21 cellular contexts compared by ENCODE assay signal in the genomic region with DNA sequence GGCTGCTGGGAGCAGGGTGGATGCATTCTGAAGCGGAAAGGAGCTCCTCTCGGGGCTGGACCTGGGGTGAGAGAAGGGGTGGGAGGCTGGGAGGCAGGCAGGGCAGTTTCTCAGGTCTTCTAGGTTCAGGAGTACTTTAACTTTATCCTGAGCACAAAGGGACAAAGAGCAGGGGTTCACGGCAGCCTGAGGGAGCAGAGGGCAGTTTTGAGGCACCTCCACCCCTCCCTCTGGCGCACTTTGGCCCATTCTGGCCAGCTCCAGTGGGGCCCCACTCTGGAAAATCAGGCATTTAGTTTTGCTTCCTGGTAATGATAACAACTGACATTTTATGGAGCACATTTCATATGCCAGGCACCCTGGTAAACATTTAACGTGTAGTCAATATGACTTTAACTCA. TPM values are rescaled to one million over a fixed set of nuclear protein-coding genes. Genes with fewer than 3 reads are reported as not detected.
DNase-seq lines count a peak whose midpoint lies in the region; ATAC-seq, FAIRE-seq and TF ChIP-seq lines count a peak whose summit lies in the region.
"Had no signal": no experiment of that assay in that cellular context is flagged by ENCODE, and none has a peak within 500 bp of the region (broad histone marks: within the 10 kb centered on the region; RNA-seq: fewer than 3 reads in every experiment).

No MANE protein-coding gene starts in this region.

- H2BK15ac ChIP-seq in mesendoderm (replicated peaks; ENCODE audit: low read depth): no peak overlapping the region

- no peak overlapping the region for H2AFZ ChIP-seq in HepG2 (ENCODE audit: low read length)

- H3K27ac ChIP-seq in HepG2 (ENCODE audit: extremely low read length, insufficient read depth, low read length) (no peak overlapping the region), right lobe of liver (no peak overlapping the region), colonic mucosa (peak overlapping the region; percentile 72), mesendoderm (ENCODE audit: low read depth, low read length) (no peak overlapping the region), transverse colon (peak overlapping the region; percentile 80 to 84 (median 82))

- H3K4me1 ChIP-seq in HepG2 (ENCODE audit: insufficient read depth, low read length) (peaks cover 43% of the 10 kb centered on the region), right lobe of liver (peaks cover 0 to 14% (median 0%) of the 10 kb centered on the region in 4 donors), colonic mucosa (peaks cover 4% of the 10 kb centered on the region), mesendoderm (ENCODE audit: control insufficient read depth, low read depth, low read length) (peaks cover 9% of the 10 kb centered on the region), transverse colon (peaks cover 6 to 49% (median 28%) of the 10 kb centered on the region in 4 donors)

- in situ Hi-C loops in HepG2 (cut with HindIII; ENCODE audit: extremely low pct_ligation_motif_present, low pct_unique_long_range_greater_than_20kb) (loop anchor here (5.0 to 10.0 kb wide), 3 partner anchors 112 to 305 kb away; no protein-coding TSS in a partner anchor), transverse colon (cut with MboI; ENCODE audit: low pct_ligation_motif_present in 1 of 4, low pct_unique_long_range_greater_than_20kb in 1 of 4, low sequenced_read_pairs in 3 of 4) (loop anchor here in 3 of 4 donors (5.0 to 25.0 kb wide), 5 partner anchors 172 to 305 kb away; no protein-coding TSS in a partner anchor)

- H3K4me2 ChIP-seq in HepG2 (ENCODE audit: low read depth, low read length): no peak overlapping the region
- H3K4me2 ChIP-seq in mesendoderm (ENCODE audit: low read length): no peak overlapping the region

- H3K9ac ChIP-seq in HepG2 (ENCODE audit: insufficient read depth, low read depth, low read length): no peak overlapping the region
- peak overlapping the region in 1 of 2 donors; percentile 63 for H3K9ac ChIP-seq in colonic mucosa (ENCODE audit: low read depth in 2 of 2, low read length in 2 of 2)
- H3K9ac ChIP-seq in mesendoderm (ENCODE audit: low read length): no peak overlapping the region

- H2AK5ac ChIP-seq in mesendoderm (ENCODE audit: low read length): no peak overlapping the region

- no peak for DNase-seq in HepG2 (ENCODE audit: low spot score)
- no peak for DNase-seq in right lobe of liver
- DNase-seq in colonic mucosa: peak; percentile 82
- DNase-seq in mesendoderm: no peak
- peak; percentile 63 for DNase-seq in transverse colon
- DNase-seq in GM12891 (ENCODE audit: insufficient read length, low spot score): no peak
- DNase-seq: 8988T; BE2C; Calu3; CD4-positive, alpha-beta memory T cell; GOT3; HFFc6; Kasumi-1; NCI-H1105; NCI-H1694; NCI-H2107; NCI-H2227 treated with DMSO at 0.1 percent for 48 hours; NCI-H524 treated with DMSO at 0.1 percent for 48 hours had no signal

- ATAC-seq in HepG2 (no peak), right lobe of liver (no peak), GM18870 (IDR thresholded peaks at IDR 0.05; ENCODE audit: unreplicated experiment) (no peak), GM19023 (IDR thresholded peaks at IDR 0.05; ENCODE audit: unreplicated experiment) (no peak)
- ATAC-seq: Right ventricle myocardium inferior had no signal

- H3K79me2 ChIP-seq in HepG2 (ENCODE audit: insufficient read depth, low read length) (no peaks in the 10 kb centered on the region), mesendoderm (ENCODE audit: control insufficient read depth, insufficient read depth, low read length) (no peaks in the 10 kb centered on the region)

- no peak overlapping the region for H3K4me3 ChIP-seq in HepG2 (replicated peaks in 1 of 3; ENCODE audit: insufficient read depth in 1 of 3, low read depth in 2 of 3, low read length in 3 of 3)
- H3K4me3 ChIP-seq in right lobe of liver: no peak overlapping the region
- H3K4me3 ChIP-seq in colonic mucosa: no peak overlapping the region
- H3K4me3 ChIP-seq in mesendoderm (ENCODE audit: low read length): no peak overlapping the region
- H3K4me3 ChIP-seq in transverse colon: no peak overlapping the region

- H3K36me3 ChIP-seq in HepG2 (replicated peaks in 1 of 2; ENCODE audit: control insufficient read depth in 1 of 2, insufficient read depth in 2 of 2, low read length in 2 of 2): no peaks in the 10 kb centered on the region
- no peaks in the 10 kb centered on the region for H3K36me3 ChIP-seq in right lobe of liver
- H3K36me3 ChIP-seq in colonic mucosa: no peaks in the 10 kb centered on the region
- H3K36me3 ChIP-seq in mesendoderm (ENCODE audit: control insufficient read depth, insufficient read depth, low read length): no peaks in the 10 kb centered on the region
- H3K36me3 ChIP-seq in transverse colon: no peaks in the 10 kb centered on the region
- H3K36me3 ChIP-seq: BE2C had no signal

- CTCF ChIA-PET in HepG2 (lab: Yijun Ruan, JAX; ENCODE audit: low intra/inter-chr PET ratio, low total read pairs): no interaction called here

- H3K56ac ChIP-seq in mesendoderm (ENCODE audit: low read length): no peak overlapping the region

- TF ChIP-seq CTCF in HepG2 (CRISPR knock-in tag; IDR thresholded peaks at IDR 0.05): no peak
- TF ChIP-seq CTCF in right lobe of liver (IDR thresholded peaks at IDR 0.05): no peak
- TF ChIP-seq CTCF in colonic mucosa (IDR thresholded peaks at IDR 0.05): no peak
- TF ChIP-seq CTCF in transverse colon (IDR thresholded peaks at IDR 0.05): no peak

- H3K4ac ChIP-seq in mesendoderm (ENCODE audit: low read depth, low read length): no peak overlapping the region

- H4K20me1 ChIP-seq in HepG2 (ENCODE audit: insufficient read depth, low read length): no peaks in the 10 kb centered on the region

- H4K8ac ChIP-seq in mesendoderm (ENCODE audit: low read depth, low read length): no peak overlapping the region

- TF ChIP-seq EP300 in HepG2 (IDR thresholded peaks at IDR 0.05; ENCODE audit: low read depth in 2 of 2, low read length in 2 of 2) (no peak), HepG2 (CRISPR knock-in tag; IDR thresholded peaks at IDR 0.05; ENCODE audit: borderline replicate concordance) (no peak), transverse colon (IDR thresholded peaks at IDR 0.05; ENCODE audit: low read depth) (no peak)

- peaks cover 11% of the 10 kb centered on the region for H3K9me3 ChIP-seq in HepG2 (ENCODE audit: low read length)
- H3K9me3 ChIP-seq in right lobe of liver: no peaks in the 10 kb centered on the region
- no peaks in the 10 kb centered on the region for H3K9me3 ChIP-seq in colonic mucosa
- peaks cover 0 to 3% of the 10 kb centered on the region in 2 donors for H3K9me3 ChIP-seq in transverse colon
- H3K9me3 ChIP-seq: BE2C had no signal

- intact Hi-C loops in HepG2 (cut with micrococcal nuclease; ENCODE audit: unreplicated experiment): loop anchor here (5.0 kb wide), 2 partner anchors 162 to 307 kb away; no protein-coding TSS in a partner anchor
- intact Hi-C loops in right lobe of liver (cut with DNase I): loop anchor here in 1 of 2 donors (10.0 kb wide), 1 partner anchor 115 kb away; no protein-coding TSS in a partner anchor
- intact Hi-C loops in colonic mucosa (cut with DNase I): loop anchor here (5.0 kb wide), 3 partner anchors 53 to 307 kb away; a partner anchor contains a TSS
- intact Hi-C loops in transverse colon (cut with DNase I; ENCODE audit: low total_unique reads): loop anchor here (5.0 kb wide), 2 partner anchors 182 to 307 kb away; no protein-coding TSS in a partner anchor

- H3K27me3 ChIP-seq in HepG2 (ENCODE audit: control insufficient read depth in 1 of 2, insufficient read depth in 2 of 2, low read length in 2 of 2) (peaks cover 0 to 16% of the 10 kb centered on the region in 2 experiments; a peak in 3 of 5 replicates), right lobe of liver (no peaks in the 10 kb centered on the region), colonic mucosa (no peaks in the 10 kb centered on the region), mesendoderm (ENCODE audit: insufficient read depth, low read length, poor library complexity) (no peaks in the 10 kb centered on the region), transverse colon (no peaks in the 10 kb centered on the region)
- H3K27me3 ChIP-seq: BE2C had no signal

- no peak overlapping the region for H2BK5ac ChIP-seq in mesendoderm (ENCODE audit: low read length)

- TF ChIP-seq RAD21 in HepG2 (CRISPR knock-in tag; IDR thresholded peaks at IDR 0.05): no peak

- peak overlapping the region; percentile 30 for H3K18ac ChIP-seq in mesendoderm (ENCODE audit: low read length)

- POLR2A ChIA-PET in HepG2 (lab: Yijun Ruan, JAX): interaction anchor here (1.6 kb wide), 1 partner anchor 54 kb away, joined by 5 read pairs; a partner anchor contains a TSS

- no TSS peak for BruUV-seq in HepG2 (replicated peaks; lab: Mats Ljungman, UMichigan)

- no peak overlapping the region for H4K5ac ChIP-seq in mesendoderm (ENCODE audit: low read length)

- H3K23ac ChIP-seq in mesendoderm (ENCODE audit: low read length): no peak overlapping the region

- no peak overlapping the region for H2BK120ac ChIP-seq in mesendoderm (ENCODE audit: low read depth, low read length)

- TF ChIP-seq POLR2A in HepG2 (IDR thresholded peaks at IDR 0.05; ENCODE audit: insufficient read depth in 1 of 2, low read depth in 2 of 2, low read length in 2 of 2): no peak
- TF ChIP-seq POLR2A in right lobe of liver (IDR thresholded peaks at IDR 0.05): no peak
- TF ChIP-seq POLR2A in transverse colon (IDR thresholded peaks at IDR 0.05): no peak
- TF ChIP-seq POLR2A in GM12891 (IDR thresholded peaks at IDR 0.05; ENCODE audit: low read depth, low read length): no peak

- WGBS in HepG2 (ENCODE audit: low lambda C conversion rate): 31% methylated on average over 5 of the region's 5 CpGs
- 52% methylated on average over 2 of the region's 5 CpGs for WGBS in right lobe of liver (ENCODE audit: insufficient coverage, low coverage, low lambda C conversion rate, missing lambda C conversion rate)
- no CpG with 5 or more reads among the region's 5 CpGs for WGBS in mesendoderm (ENCODE audit: extremely low coverage, insufficient coverage, low lambda C conversion rate)
- WGBS in transverse colon (ENCODE audit: low coverage in 1 of 2), 2 donors: 64 to 73% methylated on average over 1 to 5 of the region's 5 CpGs

- H3K79me1 ChIP-seq in mesendoderm (ENCODE audit: low read length): no peaks in the 10 kb centered on the region

- no peak for FAIRE-seq in HepG2 (lab: Jason Lieb, UNC)
- no peak for FAIRE-seq in GM12891 (lab: Jason Lieb, UNC)

RNA-seq across cellular contexts. Expression of a gene that starts 14.3 kb away (rescaled TPM):
- 0.24 TPM in 1 of 2 replicates, not detected in the other for total RNA-seq in HepG2 (2016; rRNA removed; fragmentation: Illumina TruSeq; extraction: Trizol)
- 0.18 TPM in 1 of 2 replicates, not detected in the other for total RNA-seq in HepG2 (2016; cell fraction: cytosol; rRNA removed; fragmentation: Illumina TruSeq; extraction: Trizol; ENCODE audit: low read depth)
- 0.13 and 0.24 TPM in 2 replicates for total RNA-seq in HepG2 (2016; cell fraction: insoluble cytoplasmic fraction; rRNA removed; fragmentation: Illumina TruSeq; extraction: Trizol)
- total RNA-seq in HepG2 (2016; cell fraction: membrane; rRNA removed; fragmentation: Illumina TruSeq; extraction: Trizol): 0.07 and 0.19 TPM in 2 replicates
- total RNA-seq in HepG2 (2016; cell fraction: nucleus; rRNA removed; fragmentation: Illumina TruSeq; extraction: Trizol): 0.28 and 0.59 TPM in 2 replicates
- 0.04 and 0.12 TPM in 2 replicates for polyA plus RNA-seq in HepG2 (2011; rRNA removed)
- polyA plus RNA-seq in HepG2 (2011; cell fraction: cytosol; rRNA removed): 0.12 and 0.30 TPM in 2 replicates
- 0.21 and 0.24 TPM in 2 replicates for polyA plus RNA-seq in HepG2 (2011; cell fraction: nucleus; rRNA removed)
- polyA plus RNA-seq in HepG2 (2012): 0.07 TPM in 1 of 2 replicates, not detected in the other
- 0.03 and 0.06 TPM in 2 replicates for polyA plus RNA-seq in HepG2 (2016; cell fraction: cytosol; fragmentation: Illumina TruSeq; extraction: Trizol; ENCODE audit: low read depth)
- 0.20 TPM in 1 of 2 replicates, not detected in the other for polyA plus RNA-seq in HepG2 (2016; cell fraction: insoluble cytoplasmic fraction; fragmentation: Illumina TruSeq; extraction: Trizol; ENCODE audit: low read depth)
- 0.10 and 0.13 TPM in 2 replicates for polyA plus RNA-seq in HepG2 (2016; cell fraction: membrane; fragmentation: Illumina TruSeq; extraction: Trizol; ENCODE audit: low read depth)
- 0.40 and 0.51 TPM in 2 replicates for polyA plus RNA-seq in HepG2 (2016; cell fraction: nucleus; fragmentation: Illumina TruSeq; extraction: Trizol; ENCODE audit: insufficient read depth, low read depth)
- 0.09 and 1.4 TPM in 2 replicates for polyA minus RNA-seq in HepG2 (2011; rRNA and poly(A)+ RNA removed; ENCODE audit: low replicate concordance)
- polyA minus RNA-seq in HepG2 (2011; cell fraction: cytosol; rRNA and poly(A)+ RNA removed): 0.35 and 0.59 TPM in 2 replicates
- polyA minus RNA-seq in HepG2 (2011; cell fraction: nucleus; rRNA and poly(A)+ RNA removed): 0.64 TPM in 1 of 2 replicates, not detected in the other
- total RNA-seq in right lobe of liver: 1 to 10 TPM in 3 of 6 experiments, under 1 TPM in 3; 0.73 to 5.3 (median 0.96) TPM
- total RNA-seq in colonic mucosa: 100 to 1,000 TPM; 244 to 258 TPM
- 121 TPM for polyA plus RNA-seq in mesendoderm (2013, experiment 1 of 2)
- polyA plus RNA-seq in mesendoderm (2013, experiment 2 of 2): 118 TPM
- total RNA-seq in transverse colon: 100 to 1,000 TPM in 1 of 4 donors, 10 to 100 TPM in 3; 41.8 to 113 (median 55.2) TPM
- polyA plus RNA-seq in GM12891 (2012; ENCODE audit: low read depth, missing spikeins): 2.8 TPM
- total RNA-seq: CD4-positive, alpha-beta memory T cell had no signal
- polyA plus RNA-seq: CD4-positive, alpha-beta memory T cell had no signal

RNA-seq across cellular contexts. Expression of a gene that starts 54.5 kb away (rescaled TPM):
- total RNA-seq in HepG2 (2016; rRNA removed; fragmentation: Illumina TruSeq; extraction: Trizol) (779 and 1,144 TPM in 2 replicates), right lobe of liver (100 to 1,000 TPM in 5 of 6 experiments, 10 to 100 TPM in 1; 78.8 to 203 (median 146) TPM), colonic mucosa (100 to 1,000 TPM; 309 to 534 TPM), transverse colon (100 to 1,000 TPM in 3 of 4 donors, 10 to 100 TPM in 1; 83.8 to 227 (median 133) TPM)
- 61.7 and 76.7 TPM in 2 replicates for total RNA-seq in HepG2 (2016; cell fraction: cytosol; rRNA removed; fragmentation: Illumina TruSeq; extraction: Trizol; ENCODE audit: low read depth)
- total RNA-seq in HepG2 (2016; cell fraction: insoluble cytoplasmic fraction; rRNA removed; fragmentation: Illumina TruSeq; extraction: Trizol): 790 and 1,072 TPM in 2 replicates
- 128 and 141 TPM in 2 replicates for total RNA-seq in HepG2 (2016; cell fraction: membrane; rRNA removed; fragmentation: Illumina TruSeq; extraction: Trizol)
- 591 and 635 TPM in 2 replicates for total RNA-seq in HepG2 (2016; cell fraction: nucleus; rRNA removed; fragmentation: Illumina TruSeq; extraction: Trizol)
- 91.5 and 105 TPM in 2 replicates for polyA plus RNA-seq in HepG2 (2011; rRNA removed)
- polyA plus RNA-seq in HepG2 (2011; cell fraction: cytosol; rRNA removed): 50.8 and 75.9 TPM in 2 replicates
- polyA plus RNA-seq in HepG2 (2011; cell fraction: nucleus; rRNA removed): 99.7 and 139 TPM in 2 replicates
- 351 and 573 TPM in 2 replicates for polyA plus RNA-seq in HepG2 (2012)
- polyA plus RNA-seq in HepG2 (2016; cell fraction: cytosol; fragmentation: Illumina TruSeq; extraction: Trizol; ENCODE audit: low read depth): 29.0 and 32.7 TPM in 2 replicates
- polyA plus RNA-seq in HepG2 (2016; cell fraction: insoluble cytoplasmic fraction; fragmentation: Illumina TruSeq; extraction: Trizol; ENCODE audit: low read depth): 1,733 and 1,875 TPM in 2 replicates
- 54.0 and 78.7 TPM in 2 replicates for polyA plus RNA-seq in HepG2 (2016; cell fraction: membrane; fragmentation: Illumina TruSeq; extraction: Trizol; ENCODE audit: low read depth)
- 1,027 and 1,033 TPM in 2 replicates for polyA plus RNA-seq in HepG2 (2016; cell fraction: nucleus; fragmentation: Illumina TruSeq; extraction: Trizol; ENCODE audit: insufficient read depth, low read depth)
- polyA minus RNA-seq in HepG2 (2011; rRNA and poly(A)+ RNA removed; ENCODE audit: low replicate concordance): 22.3 and 47.2 TPM in 2 replicates
- polyA minus RNA-seq in HepG2 (2011; cell fraction: cytosol; rRNA and poly(A)+ RNA removed): 85.0 and 124 TPM in 2 replicates
- polyA minus RNA-seq in HepG2 (2011; cell fraction: nucleus; rRNA and poly(A)+ RNA removed): 218 and 248 TPM in 2 replicates
- 1,036 TPM for polyA plus RNA-seq in mesendoderm (2013, experiment 1 of 2)
- 1,059 TPM for polyA plus RNA-seq in mesendoderm (2013, experiment 2 of 2)
- polyA plus RNA-seq in GM12891 (2012; ENCODE audit: low read depth, missing spikeins): 341 TPM

Comparison
In these comparisons a context has a peak if more than half of its experiments do, and no peak if none do; other contexts are left out.
1. DNase-seq: peak in colonic mucosa (single experiment) and transverse colon (single experiment); none in HepG2 (single experiment), right lobe of liver (0 of 3), mesendoderm (single experiment) and GM12891 (single experiment).
2. H3K27ac ChIP-seq: peak in colonic mucosa (single experiment) and transverse colon (4 of 4); none in HepG2 (single experiment), right lobe of liver (0 of 3) and mesendoderm (single experiment).
3. RNA of a gene that starts 14.3 kb away (total RNA-seq): 244 to 258 TPM in colonic mucosa and 41.8 to 113 TPM in transverse colon; 0.73 to 5.3 TPM in right lobe of liver and 0.07 to 0.59 TPM in HepG2; every median in the first group is over 4 times any median in the second.